Comparison of ENCODE assay signal across 14 cellular contexts in the genomic region with DNA sequence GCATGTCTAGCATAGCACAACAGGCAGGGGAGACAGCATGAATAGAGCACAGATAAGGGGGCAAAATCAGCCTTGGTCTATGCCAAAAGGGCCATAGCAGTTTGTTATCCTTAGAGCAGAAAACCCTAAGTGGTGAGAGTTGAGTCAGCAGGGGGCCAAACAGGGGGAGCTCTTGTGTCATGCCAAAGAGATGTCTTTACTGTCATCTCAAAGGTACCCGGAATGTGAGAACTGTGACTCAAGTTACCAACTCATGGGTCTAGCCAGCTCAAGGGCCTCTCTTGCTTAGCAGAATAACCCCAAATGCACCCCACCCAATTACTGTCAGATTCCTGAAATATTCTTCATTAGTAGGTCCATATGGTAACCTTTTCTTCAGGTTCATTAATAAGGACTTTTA. TPM values are rescaled to one million over a fixed set of nuclear protein-coding genes. Genes with fewer than 3 reads are reported as not detected.
DNase-seq lines count a peak whose midpoint lies in the region; ATAC-seq, FAIRE-seq and TF ChIP-seq lines count a peak whose summit lies in the region.
"Had no signal": no experiment of that assay in that cellular context is flagged by ENCODE, and none has a peak within 500 bp of the region (broad histone marks: within the 10 kb centered on the region; RNA-seq: fewer than 3 reads in every experiment).

No MANE protein-coding gene starts in this region.

- H3K4me2 ChIP-seq in Loucy (ENCODE audit: low read depth, low read length, poor library complexity, severe bottlenecking) (no peak overlapping the region), K562 (ENCODE audit: insufficient read depth, low read length) (no peak overlapping the region)

- TF ChIP-seq POLR2A in K562 (conservative IDR thresholded peaks at IDR 0.05) = no peak

- H3K9ac ChIP-seq in Loucy (ENCODE audit: low read depth, low read length, poor library complexity, severe bottlenecking) = no peak overlapping the region
- H3K9ac ChIP-seq in K562 (ENCODE audit: insufficient read depth in 1 of 2, low read depth in 2 of 2, low read length in 2 of 2) = no peak overlapping the region
- H3K9ac ChIP-seq in colonic mucosa (ENCODE audit: low read depth in 2 of 2, low read length in 2 of 2) = no peak overlapping the region

- intact Hi-C loops in K562 (cut with micrococcal nuclease) (no loop called here), colonic mucosa (cut with DNase I) (no loop called here)

- WGBS in K562 (ENCODE audit: insufficient coverage, low coverage, missing lambda C conversion rate) = 0% methylated on average over 1 of the region's 1 CpG

- H3K4me3 ChIP-seq in Loucy (ENCODE audit: low read length, poor library complexity, severe bottlenecking) (no peak overlapping the region), K562 (no peak overlapping the region), colonic mucosa (no peak overlapping the region)
- H3K4me3 ChIP-seq: breast epithelium, prostate gland had no signal

- H3K27ac ChIP-seq in K562 (ENCODE audit: extremely low read depth, low read depth, low read length) = no peak overlapping the region
- no peak overlapping the region for H3K27ac ChIP-seq in colonic mucosa
- H3K27ac ChIP-seq: breast epithelium, HL-60, prostate gland had no signal

- no peaks in the 10 kb centered on the region for H3F3A ChIP-seq in Loucy (ENCODE audit: low read depth)

- BruUV-seq in K562 (replicated peaks; lab: Mats Ljungman, UMichigan) = no TSS peak

- no peak for FAIRE-seq in K562 (lab: Jason Lieb, UNC)

- H2AFZ ChIP-seq in Loucy (ENCODE audit: low read length) = no peak overlapping the region
- no peak overlapping the region for H2AFZ ChIP-seq in K562 (ENCODE audit: low read depth, low read length)

- no peak for TF ChIP-seq EP300 in K562 (IDR thresholded peaks at IDR 0.05; ENCODE audit: low read length)

- H3K27me3 ChIP-seq in Loucy (ENCODE audit: insufficient read depth, low read length, poor library complexity, severe bottlenecking) (no peaks in the 10 kb centered on the region), K562 (ENCODE audit: control insufficient read depth in 2 of 2, insufficient read depth in 2 of 2, low read length in 2 of 2) (peaks cover 36 to 53% of the 10 kb centered on the region in 2 experiments), colonic mucosa (no peaks in the 10 kb centered on the region)
- H3K27me3 ChIP-seq: breast epithelium had no signal

- peak in 1 of 2 experiments; percentile 40; a peak in 1 of 4 replicates for TF ChIP-seq RAD21 in K562 (CRISPR knock-in tag; conservative IDR thresholded peaks at IDR 0.05 in 1 of 2, IDR thresholded peaks at IDR 0.05 in 1 of 2)

- H4K20me1 ChIP-seq in Loucy (ENCODE audit: insufficient read depth, low read length, poor library complexity, severe bottlenecking) = no peaks in the 10 kb centered on the region
- H4K20me1 ChIP-seq in K562 (replicated peaks; ENCODE audit: control insufficient read depth, insufficient read depth, low read length) = peaks cover 5% of the 10 kb centered on the region; the same call in 1 of the 2 replicates

- peak; percentile 5 for DNase-seq in activated CD8-positive, alpha-beta memory T cell treated with anti-CD3 and anti-CD28 coated beads, Interleukin-2, amount 50 U/mL, for 24 hours (ENCODE audit: extremely low read depth)
- DNase-seq in activated CD8-positive, alpha-beta memory T cell treated with anti-CD3 and anti-CD28 coated beads for 24 hours = no peak
- peak in 2 of 4 experiments; percentile 14 to 24 for DNase-seq in K562 (ENCODE audit: extremely low read depth in 1 of 4, low spot score in 3 of 4)
- DNase-seq in stimulated activated CD4-positive, alpha-beta T cell treated with anti-CD3 and anti-CD28 coated beads, Interleukin-4, amount 100 ng/mL, for 48 hours (ENCODE audit: low read depth in 2 of 2) = peak; percentile 22
- DNase-seq in NCI-H187 treated with DMSO at 0.1 percent for 48 hours (lab: John Stamatoyannopoulos, UW) = no peak
- no peak for DNase-seq in colonic mucosa
- DNase-seq: NCI-H1417, NCI-H748 treated with DMSO at 0.1 percent for 48 hours, SW 1271 had no signal

- no peaks in the 10 kb centered on the region for H3K9me2 ChIP-seq in Loucy (replicated peaks; ENCODE audit: low read depth, low read length)

- CTCF ChIA-PET in K562 (lab: Yijun Ruan, JAX; ENCODE audit: low intra/inter-chr PET ratio) = interaction anchor here (0.8 to 0.9 kb wide), 2 partner anchors 26 to 75 kb away, joined by 3 read pairs; no protein-coding TSS in a partner anchor

- POLR2A ChIA-PET in K562 (lab: Yijun Ruan, JAX) = interaction anchor here (0.6 to 1.7 kb wide), 7 partner anchors 10 to 472 kb away, joined by 3 to 8 read pairs (median 4); no protein-coding TSS in a partner anchor

- peak; percentile 13; the same call in 1 of the 2 replicates for TF ChIP-seq CTCF in Loucy (conservative IDR thresholded peaks at IDR 0.05; ENCODE audit: low read length)
- TF ChIP-seq CTCF in K562 (IDR thresholded peaks at IDR 0.05 in 2 of 3, conservative IDR thresholded peaks at IDR 0.05 in 1 of 3; ENCODE audit: insufficient read depth in 2 of 3, low read depth in 1 of 3, low read length in 3 of 3) = peak in 1 of 3 experiments; percentile 22; a peak in 1 of 6 replicates
- TF ChIP-seq CTCF in colonic mucosa (IDR thresholded peaks at IDR 0.05) = no peak

- in situ Hi-C loops in K562 (cut with MboI) = no loop called here

- H3K36me3 ChIP-seq in Loucy (ENCODE audit: insufficient read depth, low read length) (no peaks in the 10 kb centered on the region), K562 (ENCODE audit: control insufficient read depth, insufficient read depth, low read length) (no peaks in the 10 kb centered on the region), colonic mucosa (no peaks in the 10 kb centered on the region)
- H3K36me3 ChIP-seq: breast epithelium, prostate gland had no signal

- peak; percentile 24; the same call in 2 of the 3 replicates for ATAC-seq in K562
- ATAC-seq in GM21825 (IDR thresholded peaks at IDR 0.05; ENCODE audit: unreplicated experiment) = no peak

- H3K9me1 ChIP-seq in K562 (ENCODE audit: control insufficient read depth, insufficient read depth, low read length) = no peaks in the 10 kb centered on the region

- no peaks in the 10 kb centered on the region for H3K4me1 ChIP-seq in Loucy (ENCODE audit: insufficient read depth, low read length, poor library complexity, severe bottlenecking)
- H3K4me1 ChIP-seq in K562 (replicated peaks in 1 of 2; ENCODE audit: control insufficient read depth in 2 of 2, insufficient read depth in 2 of 2, low read length in 2 of 2) = no peaks in the 10 kb centered on the region
- no peaks in the 10 kb centered on the region for H3K4me1 ChIP-seq in colonic mucosa
- H3K4me1 ChIP-seq: breast epithelium, prostate gland had no signal

- H3K79me2 ChIP-seq in Loucy (ENCODE audit: insufficient read depth, low read length) = no peaks in the 10 kb centered on the region
- H3K79me2 ChIP-seq in K562 (ENCODE audit: control insufficient read depth, insufficient read depth, low read length) = no peaks in the 10 kb centered on the region

- H3K9me3 ChIP-seq in Loucy (ENCODE audit: insufficient read depth, low read depth, low read length) (no peaks in the 10 kb centered on the region), K562 (replicated peaks; ENCODE audit: control insufficient read depth, insufficient read depth, low read depth, low read length) (no peaks in the 10 kb centered on the region), colonic mucosa (no peaks in the 10 kb centered on the region)
- H3K9me3 ChIP-seq: breast epithelium, prostate gland had no signal

RNA-seq across cellular contexts. Expression of gene NRDC, which starts 45.9 kb away (rescaled TPM):
- 223 and 663 TPM in 2 replicates for total RNA-seq in K562 (2011; cell fraction: chromatin; rRNA removed; ENCODE audit: low replicate concordance)
- total RNA-seq in K562 (2011; cell fraction: nucleolus; rRNA removed) = 111 and 152 TPM in 2 replicates
- total RNA-seq in K562 (2011; cell fraction: nucleoplasm; rRNA removed) = 268 and 359 TPM in 2 replicates
- total RNA-seq in K562 (2014; rRNA removed) (102 and 139 TPM in 2 replicates), K562 (2014; rRNA removed; fragmentation: Illumina TruSeq; extraction: Trizol) (201 and 216 TPM in 2 replicates), K562 (2015; rRNA removed; fragmentation: Illumina TruSeq; extraction: Trizol) (177 and 196 TPM in 2 replicates), K562 (2021) (255 and 270 TPM in 2 replicates), colonic mucosa (100 to 1,000 TPM in 1 of 2 donors, 10 to 100 TPM in 1; 89.0 to 108 TPM)
- polyA plus RNA-seq in K562 (2011; rRNA removed) (371 and 375 TPM in 2 replicates), K562 (2014; fragmentation: Illumina TruSeq; extraction: Trizol) (296 and 347 TPM in 2 replicates), K562 (2014; fragmentation: Nextera tagmentation; extraction: Ambion mirVana) (100 to 1,000 TPM; 135 to 149 TPM), K562 (2014; rRNA removed) (222 and 261 TPM in 2 replicates)
- polyA plus RNA-seq in K562 (2011; cell fraction: cytosol; rRNA removed) = 86.1 and 145 TPM in 2 replicates
- polyA plus RNA-seq in K562 (2011; cell fraction: nucleus; rRNA removed) = 402 and 574 TPM in 2 replicates
- polyA plus RNA-seq in K562 (2012) = 312 and 324 TPM in 2 replicates
- polyA minus RNA-seq in K562 (2011; rRNA and poly(A)+ RNA removed) = 432 and 467 TPM in 2 replicates
- polyA minus RNA-seq in K562 (2011; cell fraction: cytosol; rRNA and poly(A)+ RNA removed) = 159 and 171 TPM in 2 replicates
- polyA minus RNA-seq in K562 (2011; cell fraction: nucleus; rRNA and poly(A)+ RNA removed) = 87.5 and 183 TPM in 2 replicates

Comparison
In these comparisons a context has a peak if more than half of its experiments do, and no peak if none do; other contexts are left out.
1. DNase-seq: peak in activated CD8-positive, alpha-beta memory T cell treated with anti-CD3 and anti-CD28 coated beads, Interleukin-2, amount 50 U/mL, for 24 hours (single experiment) and stimulated activated CD4-positive, alpha-beta T cell treated with anti-CD3 and anti-CD28 coated beads, Interleukin-4, amount 100 ng/mL, for 48 hours (2 of 2); none in activated CD8-positive, alpha-beta memory T cell treated with anti-CD3 and anti-CD28 coated beads for 24 hours (single experiment), NCI-H187 treated with DMSO at 0.1 percent for 48 hours (single experiment) and colonic mucosa (single experiment).